In the genomic region with DNA sequence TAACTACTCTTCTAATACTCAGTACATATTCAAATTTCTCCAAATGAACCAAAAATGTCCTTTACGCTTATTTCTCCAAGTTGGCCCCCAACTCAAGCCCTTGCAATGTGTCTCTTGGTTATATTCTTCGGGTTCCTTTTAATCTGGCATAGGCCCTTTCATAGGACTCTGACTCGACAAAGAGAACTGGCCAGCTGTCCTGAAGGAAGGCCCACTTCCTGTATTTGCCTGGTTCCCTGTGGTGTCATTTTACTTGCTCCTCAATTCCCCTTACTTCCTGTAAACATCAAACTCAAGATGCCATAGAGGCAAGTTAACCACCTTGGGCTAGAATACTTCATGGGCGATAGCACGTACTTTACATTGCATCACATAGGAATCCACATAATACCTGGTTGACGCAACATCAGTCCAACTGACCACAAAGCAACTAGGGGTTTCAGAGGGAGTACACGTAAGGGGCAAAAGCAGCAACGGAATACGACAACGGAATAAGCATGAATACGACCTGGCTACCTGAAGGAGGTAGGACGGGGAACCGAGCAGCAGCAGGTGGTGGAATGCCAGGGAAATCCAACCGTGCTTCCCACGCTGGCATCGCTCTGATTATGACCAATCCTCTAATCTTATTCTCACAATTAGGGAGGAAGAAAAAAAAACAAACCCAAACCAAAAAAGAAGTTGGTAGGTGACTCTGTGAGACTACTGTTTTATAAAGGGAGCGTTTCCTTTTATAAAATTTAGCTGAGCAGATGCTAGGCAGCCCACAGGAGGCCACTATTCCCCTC, we compare ENCODE assay signal across 8 cellular contexts. TPM values are rescaled to one million over a fixed set of nuclear protein-coding genes. Genes with fewer than 3 reads are reported as not detected.
DNase-seq lines count a peak whose midpoint lies in the region; ATAC-seq lines count a peak whose summit lies in the region.

No MANE protein-coding gene starts in this region.

- ATAC-seq in activated T-cell treated with anti-CD3 and anti-CD28 coated beads, Interleukin-2, amount 50 U/mL, for 4 hours, result no peak
- no peak for ATAC-seq in stimulated activated naive B cell treated with anti-CD40 and anti-IgM and Interleukin-4, amounts not matched to agents 10 μg/mL and 1 μg/mL and 100 μg/mL, for 72 hours (replicated peaks)
- ATAC-seq in GM21360 (IDR thresholded peaks at IDR 0.05; ENCODE audit: unreplicated experiment) (no peak), HG03520 (IDR thresholded peaks at IDR 0.05; ENCODE audit: unreplicated experiment) (no peak)

- no peaks in the 10 kb centered on the region for H3K9me3 Mint-ChIP-seq in activated T-cell treated with anti-CD3 and anti-CD28 coated beads, Interleukin-2, amount 50 U/mL, for 4 hours
- peaks cover 0 to 4% of the 10 kb centered on the region in 2 donors for H3K9me3 Mint-ChIP-seq in stimulated activated naive B cell treated with anti-CD40 and anti-IgM and Interleukin-4, amounts not matched to agents 10 μg/mL and 1 μg/mL and 100 μg/mL, for 72 hours

- peaks cover 35% of the 10 kb centered on the region for H3K4me1 Mint-ChIP-seq in activated T-cell treated with anti-CD3 and anti-CD28 coated beads, Interleukin-2, amount 50 U/mL, for 4 hours (ENCODE audit: low read depth)
- peaks cover 16 to 36% of the 10 kb centered on the region in 2 donors for H3K4me1 Mint-ChIP-seq in stimulated activated naive B cell treated with anti-CD40 and anti-IgM and Interleukin-4, amounts not matched to agents 10 μg/mL and 1 μg/mL and 100 μg/mL, for 72 hours

- DNase-seq in activated T-cell treated with anti-CD3 and anti-CD28 coated beads, Interleukin-2, amount 50 U/mL, for 4 hours, result no peak
- DNase-seq in activated T-cell treated with anti-CD3 and anti-CD28 coated beads for 4 hours (no peak), NCI-H2081 treated with DMSO at 0.1 percent for 48 hours (lab: John Stamatoyannopoulos, UW) (peak; percentile 8), iPS-NIHi7 (ENCODE audit: extremely low spot score) (peak; percentile 18)
- no peak for DNase-seq in stimulated activated naive B cell treated with anti-CD40 and anti-IgM and Interleukin-4, amounts not matched to agents 10 μg/mL and 1 μg/mL and 100 μg/mL, for 72 hours

- H3K36me3 Mint-ChIP-seq in activated T-cell treated with anti-CD3 and anti-CD28 coated beads, Interleukin-2, amount 50 U/mL, for 4 hours (ENCODE audit: insufficient read depth), result peaks cover 6% of the 10 kb centered on the region
- peaks cover 2 to 4% of the 10 kb centered on the region in 2 donors for H3K36me3 Mint-ChIP-seq in stimulated activated naive B cell treated with anti-CD40 and anti-IgM and Interleukin-4, amounts not matched to agents 10 μg/mL and 1 μg/mL and 100 μg/mL, for 72 hours

- H3K27me3 Mint-ChIP-seq in activated T-cell treated with anti-CD3 and anti-CD28 coated beads, Interleukin-2, amount 50 U/mL, for 4 hours (ENCODE audit: low read depth), result no peaks in the 10 kb centered on the region
- no peaks in the 10 kb centered on the region for H3K27me3 Mint-ChIP-seq in stimulated activated naive B cell treated with anti-CD40 and anti-IgM and Interleukin-4, amounts not matched to agents 10 μg/mL and 1 μg/mL and 100 μg/mL, for 72 hours

- peak overlapping the region; percentile 95 for H3K4me3 Mint-ChIP-seq in activated T-cell treated with anti-CD3 and anti-CD28 coated beads, Interleukin-2, amount 50 U/mL, for 4 hours
- H3K4me3 Mint-ChIP-seq in stimulated activated naive B cell treated with anti-CD40 and anti-IgM and Interleukin-4, amounts not matched to agents 10 μg/mL and 1 μg/mL and 100 μg/mL, for 72 hours, result peak overlapping the region; percentile 92 to 93

- peak overlapping the region; percentile 63 for H3K27ac ChIP-seq in angular gyrus (ENCODE audit: low read depth, low read length)

- H3K27ac Mint-ChIP-seq in stimulated activated naive B cell treated with anti-CD40 and anti-IgM and Interleukin-4, amounts not matched to agents 10 μg/mL and 1 μg/mL and 100 μg/mL, for 72 hours, result peak overlapping the region; percentile 96

RNA-seq across cellular contexts. Expression of a gene that starts 0.8 kb away (rescaled TPM):
- total RNA-seq in activated T-cell treated with anti-CD3 and anti-CD28 coated beads, Interleukin-2, amount 50 U/mL, for 4 hours, result 100 to 1,000 TPM in 1 of 3 donors, 10 to 100 TPM in 2; 98.0 to 104 (median 99.4) TPM

Comparison
In these comparisons a context has a peak if more than half of its experiments do, and no peak if none do; other contexts are left out.
1. DNase-seq: peak in NCI-H2081 treated with DMSO at 0.1 percent for 48 hours (single experiment) and iPS-NIHi7 (single experiment); none in activated T-cell treated with anti-CD3 and anti-CD28 coated beads, Interleukin-2, amount 50 U/mL, for 4 hours (single experiment), activated T-cell treated with anti-CD3 and anti-CD28 coated beads for 4 hours (single experiment) and stimulated activated naive B cell treated with anti-CD40 and anti-IgM and Interleukin-4, amounts not matched to agents 10 μg/mL and 1 μg/mL and 100 μg/mL, for 72 hours (single experiment).